In the genomic region with DNA sequence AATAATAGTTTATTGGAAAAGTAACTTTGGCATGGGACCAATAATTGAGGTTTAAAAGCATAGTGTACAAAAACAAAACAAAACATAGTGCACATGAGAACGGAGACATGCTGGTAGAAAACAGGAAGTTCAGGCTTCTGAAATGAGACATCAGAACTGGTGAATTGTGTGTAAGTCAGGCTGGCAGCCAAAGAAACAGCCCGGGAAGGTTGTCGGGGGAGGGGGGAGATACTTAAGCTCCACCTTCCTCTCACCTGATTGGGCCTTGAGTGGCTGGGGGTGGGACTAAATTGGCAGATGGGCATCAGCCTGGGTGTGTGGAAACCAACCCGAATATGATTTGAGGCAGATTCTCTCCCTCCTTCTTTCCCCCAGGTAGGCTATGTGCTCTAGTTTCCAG, we compare ENCODE assay signal across 9 cellular contexts.
DNase-seq lines count a peak whose midpoint lies in the region; ATAC-seq, FAIRE-seq and TF ChIP-seq lines count a peak whose summit lies in the region.
"Had no signal": no experiment of that assay in that cellular context is flagged by ENCODE, and none has a peak within 500 bp of the region (broad histone marks: within the 10 kb centered on the region; RNA-seq: fewer than 3 reads in every experiment).

No MANE protein-coding gene starts in this region.

- FAIRE-seq in HepG2 (lab: Jason Lieb, UNC) (no peak), HTR-8/SVneo (lab: Jason Lieb, UNC) (no peak)
- FAIRE-seq: keratinocyte had no signal

- no peak overlapping the region for H3K9ac ChIP-seq in HepG2 (ENCODE audit: insufficient read depth, low read depth, low read length)

- no peak for DNase-seq in right lobe of liver
- no peak for DNase-seq in HepG2 (ENCODE audit: low spot score)
- peak; percentile 44 for DNase-seq in RPMI8226
- DNase-seq in left lobe of liver (ENCODE audit: low spot score), result no peak
- DNase-seq in HTR-8/SVneo (ENCODE audit: insufficient read length, low spot score), result no peak
- no peak for DNase-seq in 8988T
- DNase-seq in kidney glomerular epithelial cell (lab: John Stamatoyannopoulos, UW), result no peak

- H3K9me3 ChIP-seq in right lobe of liver, result no peaks in the 10 kb centered on the region
- no peaks in the 10 kb centered on the region for H3K9me3 ChIP-seq in HepG2 (ENCODE audit: low read length)

- no peak overlapping the region for H2AFZ ChIP-seq in HepG2 (ENCODE audit: low read length)

- no peak for TF ChIP-seq RAD21 in HepG2 (CRISPR knock-in tag; IDR thresholded peaks at IDR 0.05)

- in situ Hi-C loops in HepG2 (cut with HindIII; ENCODE audit: extremely low pct_ligation_motif_present, low pct_unique_long_range_greater_than_20kb), result no loop called here

- POLR2A ChIA-PET in HepG2 (lab: Yijun Ruan, JAX), result no interaction called here

- no peak overlapping the region for H3K4me2 ChIP-seq in HepG2 (ENCODE audit: low read depth, low read length)

- 38% methylated on average over 4 of the region's 4 CpGs for WGBS in right lobe of liver (ENCODE audit: insufficient coverage, low coverage, low lambda C conversion rate, missing lambda C conversion rate)
- 16% methylated on average over 4 of the region's 4 CpGs for WGBS in HepG2 (ENCODE audit: low lambda C conversion rate)

- CTCF ChIA-PET in HepG2 (lab: Yijun Ruan, JAX; ENCODE audit: low intra/inter-chr PET ratio, low total read pairs), result no interaction called here

- no peak for TF ChIP-seq POLR2A in right lobe of liver (IDR thresholded peaks at IDR 0.05)
- no peak for TF ChIP-seq POLR2A in HepG2 (IDR thresholded peaks at IDR 0.05; ENCODE audit: insufficient read depth in 1 of 2, low read depth in 2 of 2, low read length in 2 of 2)

- TF ChIP-seq CTCF in right lobe of liver (IDR thresholded peaks at IDR 0.05), result no peak
- TF ChIP-seq CTCF in HepG2 (CRISPR knock-in tag; IDR thresholded peaks at IDR 0.05), result no peak

- H3K4me1 ChIP-seq in right lobe of liver, result no peaks in the 10 kb centered on the region
- H3K4me1 ChIP-seq in HepG2 (ENCODE audit: insufficient read depth, low read length), result no peaks in the 10 kb centered on the region

- no peaks in the 10 kb centered on the region for H3K27me3 ChIP-seq in right lobe of liver
- H3K27me3 ChIP-seq in HepG2 (ENCODE audit: control insufficient read depth in 1 of 2, insufficient read depth in 2 of 2, low read length in 2 of 2), result peaks cover 0 to 5% of the 10 kb centered on the region in 2 experiments; a peak in 2 of 5 replicates

- H3K79me2 ChIP-seq in HepG2 (ENCODE audit: insufficient read depth, low read length), result no peaks in the 10 kb centered on the region

- H3K27ac ChIP-seq in right lobe of liver (no peak overlapping the region), HepG2 (ENCODE audit: extremely low read length, insufficient read depth, low read length) (no peak overlapping the region)

- BruUV-seq in HepG2 (replicated peaks; lab: Mats Ljungman, UMichigan), result no TSS peak

- H3K36me3 ChIP-seq in right lobe of liver, result no peaks in the 10 kb centered on the region
- no peaks in the 10 kb centered on the region for H3K36me3 ChIP-seq in HepG2 (replicated peaks in 1 of 2; ENCODE audit: control insufficient read depth in 1 of 2, insufficient read depth in 2 of 2, low read length in 2 of 2)

- H4K20me1 ChIP-seq in HepG2 (ENCODE audit: insufficient read depth, low read length), result no peaks in the 10 kb centered on the region

- H3K4me3 ChIP-seq in right lobe of liver (no peak overlapping the region), HepG2 (replicated peaks in 1 of 3; ENCODE audit: insufficient read depth in 1 of 3, low read depth in 2 of 3, low read length in 3 of 3) (no peak overlapping the region)

- intact Hi-C loops in right lobe of liver (cut with DNase I), result no loop called here
- intact Hi-C loops in HepG2 (cut with micrococcal nuclease; ENCODE audit: unreplicated experiment), result no loop called here

- no peak for TF ChIP-seq EP300 in HepG2 (IDR thresholded peaks at IDR 0.05; ENCODE audit: low read depth in 2 of 2, low read length in 2 of 2)
- TF ChIP-seq EP300 in HepG2 (CRISPR knock-in tag; IDR thresholded peaks at IDR 0.05; ENCODE audit: borderline replicate concordance), result no peak

- peak; percentile 45 to 67 (median 48) for ATAC-seq in right lobe of liver
- ATAC-seq in HepG2, result no peak
- peak; percentile 95 for ATAC-seq in HG02884 (IDR thresholded peaks at IDR 0.05; ENCODE audit: unreplicated experiment)
- ATAC-seq in left lobe of liver, result peak; percentile 41

TF ChIP-seq in HepG2, 621 proteins besides CTCF, POLR2A, EP300 and RAD21 (continues in another document):
- TF ChIP-seq ZNF879 (CRISPR knock-in tag; IDR thresholded peaks at IDR 0.05), result no peak
- TF ChIP-seq, protein P1, sequence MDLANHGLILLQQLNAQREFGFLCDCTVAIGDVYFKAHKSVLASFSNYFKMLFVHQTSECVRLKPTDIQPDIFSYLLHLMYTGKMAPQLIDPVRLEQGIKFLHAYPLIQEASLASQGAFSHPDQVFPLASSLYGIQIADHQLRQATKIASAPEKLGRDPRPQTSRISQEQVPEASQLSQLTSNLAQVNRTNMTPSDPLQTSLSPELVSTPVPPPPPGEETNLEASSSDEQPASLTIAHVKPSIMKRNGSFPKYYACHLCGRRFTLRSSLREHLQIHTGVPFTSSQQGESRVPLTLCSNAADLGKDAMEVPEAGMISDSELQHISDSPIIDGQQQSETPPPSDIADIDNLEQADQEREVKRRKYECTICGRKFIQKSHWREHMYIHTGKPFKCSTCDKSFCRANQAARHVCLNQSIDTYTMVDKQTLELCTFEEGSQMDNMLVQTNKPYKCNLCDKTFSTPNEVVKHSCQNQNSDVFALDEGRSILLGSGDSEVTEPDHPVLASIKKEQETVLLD (CRISPR knock-in tag; IDR thresholded peaks at IDR 0.05; ENCODE audit: low read depth), result no peak
- no peak for TF ChIP-seq REL (CRISPR knock-in tag; conservative IDR thresholded peaks at IDR 0.05)
- no peak for TF ChIP-seq YY1 (IDR thresholded peaks at IDR 0.05; ENCODE audit: insufficient read depth, insufficient replicate concordance, low read depth, low read length)
- no peak for TF ChIP-seq BCL6 (CRISPR knock-in tag; IDR thresholded peaks at IDR 0.05)
- no peak for TF ChIP-seq HMG20A (CRISPR knock-in tag; IDR thresholded peaks at IDR 0.05; ENCODE audit: borderline replicate concordance)
- no peak for TF ChIP-seq FIP1L1 (IDR thresholded peaks at IDR 0.05; ENCODE audit: borderline replicate concordance, insufficient read depth, low read depth, low read length)
- no peak for TF ChIP-seq GFI1 (CRISPR knock-in tag; IDR thresholded peaks at IDR 0.05; ENCODE audit: borderline replicate concordance)
- TF ChIP-seq, protein P2, sequence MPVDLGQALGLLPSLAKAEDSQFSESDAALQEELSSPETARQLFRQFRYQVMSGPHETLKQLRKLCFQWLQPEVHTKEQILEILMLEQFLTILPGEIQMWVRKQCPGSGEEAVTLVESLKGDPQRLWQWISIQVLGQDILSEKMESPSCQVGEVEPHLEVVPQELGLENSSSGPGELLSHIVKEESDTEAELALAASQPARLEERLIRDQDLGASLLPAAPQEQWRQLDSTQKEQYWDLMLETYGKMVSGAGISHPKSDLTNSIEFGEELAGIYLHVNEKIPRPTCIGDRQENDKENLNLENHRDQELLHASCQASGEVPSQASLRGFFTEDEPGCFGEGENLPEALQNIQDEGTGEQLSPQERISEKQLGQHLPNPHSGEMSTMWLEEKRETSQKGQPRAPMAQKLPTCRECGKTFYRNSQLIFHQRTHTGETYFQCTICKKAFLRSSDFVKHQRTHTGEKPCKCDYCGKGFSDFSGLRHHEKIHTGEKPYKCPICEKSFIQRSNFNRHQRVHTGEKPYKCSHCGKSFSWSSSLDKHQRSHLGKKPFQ (CRISPR knock-in tag; IDR thresholded peaks at IDR 0.05; ENCODE audit: insufficient replicate concordance), result no peak
- TF ChIP-seq, protein P3, sequence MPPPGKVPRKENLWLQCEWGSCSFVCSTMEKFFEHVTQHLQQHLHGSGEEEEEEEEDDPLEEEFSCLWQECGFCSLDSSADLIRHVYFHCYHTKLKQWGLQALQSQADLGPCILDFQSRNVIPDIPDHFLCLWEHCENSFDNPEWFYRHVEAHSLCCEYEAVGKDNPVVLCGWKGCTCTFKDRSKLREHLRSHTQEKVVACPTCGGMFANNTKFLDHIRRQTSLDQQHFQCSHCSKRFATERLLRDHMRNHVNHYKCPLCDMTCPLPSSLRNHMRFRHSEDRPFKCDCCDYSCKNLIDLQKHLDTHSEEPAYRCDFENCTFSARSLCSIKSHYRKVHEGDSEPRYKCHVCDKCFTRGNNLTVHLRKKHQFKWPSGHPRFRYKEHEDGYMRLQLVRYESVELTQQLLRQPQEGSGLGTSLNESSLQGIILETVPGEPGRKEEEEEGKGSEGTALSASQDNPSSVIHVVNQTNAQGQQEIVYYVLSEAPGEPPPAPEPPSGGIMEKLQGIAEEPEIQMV (CRISPR knock-in tag; IDR thresholded peaks at IDR 0.05; ENCODE audit: low read depth), result no peak
